10 cellular contexts compared by ENCODE assay signal in genomic region chr4:158121203-158121586, GRCh38. TPM values are rescaled to one million over a fixed set of nuclear protein-coding genes. Genes with fewer than 3 reads are reported as not detected.
DNase-seq lines count a peak whose midpoint lies in the region; ATAC-seq and TF ChIP-seq lines count a peak whose summit lies in the region.
"Had no signal": no experiment of that assay in that cellular context is flagged by ENCODE, and none has a peak within 500 bp of the region (broad histone marks: within the 10 kb centered on the region; RNA-seq: fewer than 3 reads in every experiment).

No MANE protein-coding gene starts in this region.

- peak; percentile 95 for ATAC-seq in thoracic aorta (ENCODE audit: insufficient number of reproducible peaks, low FRiP score, low read depth)
- no peak for ATAC-seq in GM21367 (IDR thresholded peaks at IDR 0.05; ENCODE audit: unreplicated experiment)

- peak overlapping the region; percentile 75 for H3K4me3 Mint-ChIP-seq in HFFc6
- H3K4me3 Mint-ChIP-seq in activated T-cell treated with anti-CD3 and anti-CD28 coated beads, Interleukin-2, amount 50 U/mL, for 24 hours, result no peak overlapping the region

- H3K27ac ChIP-seq in breast epithelium (peak overlapping the region; percentile 48 to 61), layer of hippocampus (ENCODE audit: low read depth, low read length) (peak overlapping the region; percentile 6), thoracic aorta (peak overlapping the region; percentile 65 to 71)

- no peaks in the 10 kb centered on the region for H3K9me3 Mint-ChIP-seq in HFFc6
- no peaks in the 10 kb centered on the region for H3K9me3 Mint-ChIP-seq in activated T-cell treated with anti-CD3 and anti-CD28 coated beads, Interleukin-2, amount 50 U/mL, for 24 hours

- DNase-seq in HFFc6, result peak; percentile 91
- DNase-seq in breast epithelium (ENCODE audit: low spot score in 2 of 2), result peak in 1 of 2 donors; percentile 19
- peak; percentile 34 for DNase-seq in thoracic aorta (ENCODE audit: low spot score)
- no peak for DNase-seq in dermis blood vessel endothelial cell
- no peak for DNase-seq in activated T-cell treated with anti-CD3 and anti-CD28 coated beads, Interleukin-2, amount 50 U/mL, for 24 hours
- no peak for DNase-seq in globus pallidus (ENCODE audit: low spot score)
- DNase-seq: NCI-H69 had no signal

- H3K27ac Mint-ChIP-seq in HFFc6, result peak overlapping the region; percentile 81
- H3K27ac Mint-ChIP-seq in activated T-cell treated with anti-CD3 and anti-CD28 coated beads, Interleukin-2, amount 50 U/mL, for 24 hours, result no peak overlapping the region

- H3K36me3 ChIP-seq in breast epithelium, result no peaks in the 10 kb centered on the region
- H3K36me3 ChIP-seq in thoracic aorta, result no peaks in the 10 kb centered on the region

- no peak overlapping the region for H3K4me3 ChIP-seq in breast epithelium
- peak overlapping the region; percentile 49 for H3K4me3 ChIP-seq in thoracic aorta

- TF ChIP-seq POLR2A in breast epithelium (IDR thresholded peaks at IDR 0.05), result no peak

- H3K27me3 Mint-ChIP-seq in HFFc6 (ENCODE audit: insufficient read depth), result no peaks in the 10 kb centered on the region
- H3K27me3 Mint-ChIP-seq in activated T-cell treated with anti-CD3 and anti-CD28 coated beads, Interleukin-2, amount 50 U/mL, for 24 hours, result no peaks in the 10 kb centered on the region

- no peak for TF ChIP-seq CTCF in HFFc6 (IDR thresholded peaks at IDR 0.05)
- no peak for TF ChIP-seq CTCF in breast epithelium (IDR thresholded peaks at IDR 0.05)
- TF ChIP-seq CTCF in thoracic aorta (IDR thresholded peaks at IDR 0.05), result no peak

- no peaks in the 10 kb centered on the region for H3K36me3 Mint-ChIP-seq in HFFc6 (ENCODE audit: low read depth)
- no peaks in the 10 kb centered on the region for H3K36me3 Mint-ChIP-seq in activated T-cell treated with anti-CD3 and anti-CD28 coated beads, Interleukin-2, amount 50 U/mL, for 24 hours (ENCODE audit: low read depth)

- H3K27me3 ChIP-seq in breast epithelium (no peaks in the 10 kb centered on the region), layer of hippocampus (ENCODE audit: control insufficient read depth, insufficient read depth, low read length) (no peaks in the 10 kb centered on the region), thoracic aorta (replicated peaks; ENCODE audit: insufficient read depth) (no peaks in the 10 kb centered on the region)

- H3K4me1 ChIP-seq in breast epithelium, result no peaks in the 10 kb centered on the region
- peaks cover 21 to 35% of the 10 kb centered on the region in 2 donors for H3K4me1 ChIP-seq in thoracic aorta (ENCODE audit: control insufficient read depth in 1 of 2, low read depth in 2 of 2)

- intact Hi-C loops in breast epithelium (cut with DNase I; ENCODE audit: low total_unique reads), result no loop called here

- no peaks in the 10 kb centered on the region for H3K9me3 ChIP-seq in breast epithelium
- no peaks in the 10 kb centered on the region for H3K9me3 ChIP-seq in thoracic aorta

- H3K4me1 Mint-ChIP-seq in HFFc6 (ENCODE audit: low read depth), result peaks cover 29% of the 10 kb centered on the region
- no peaks in the 10 kb centered on the region for H3K4me1 Mint-ChIP-seq in activated T-cell treated with anti-CD3 and anti-CD28 coated beads, Interleukin-2, amount 50 U/mL, for 24 hours (ENCODE audit: low read depth)

RNA-seq across cellular contexts. Expression of gene GASK1B, which starts 51.6 kb away (rescaled TPM):
- total RNA-seq in HFFc6 (2021; fragmentation: NEBNext Ultra II Directional; extraction: Animal tissue kit (Norgen Biotek cat#: 25700)), result 1 to 10 TPM; 1.7 to 8.5 (median 6.9) TPM
- 10 to 100 TPM; 69.3 to 71.1 (median 70.4) TPM for total RNA-seq in breast epithelium
- 100 to 1,000 TPM; 147 to 169 TPM for total RNA-seq in thoracic aorta
- 205 and 257 TPM in 2 replicates for total RNA-seq in dermis blood vessel endothelial cell
- total RNA-seq: H1 had no signal

Comparison
In these comparisons a context has a peak if more than half of its experiments do, and no peak if none do; other contexts are left out.
1. DNase-seq: peak in HFFc6 (single experiment) and thoracic aorta (single experiment); none in dermis blood vessel endothelial cell (single experiment), activated T-cell treated with anti-CD3 and anti-CD28 coated beads, Interleukin-2, amount 50 U/mL, for 24 hours (single experiment) and globus pallidus (single experiment).
2. H3K27ac ChIP-seq: peak in every context shown above with its lines; median percentile 68 in thoracic aorta; 54 in breast epithelium; 6 in layer of hippocampus.
3. RNA of gene GASK1B, which starts 51.6 kb away (total RNA-seq): 205 to 257 TPM in dermis blood vessel endothelial cell, 147 to 169 TPM in thoracic aorta and 69.3 to 71.1 TPM in breast epithelium; 1.7 to 8.5 TPM in HFFc6; every median in the first group is over 4 times any median in the second.